ENCODE assay signal across 19 cellular contexts in the genomic region with DNA sequence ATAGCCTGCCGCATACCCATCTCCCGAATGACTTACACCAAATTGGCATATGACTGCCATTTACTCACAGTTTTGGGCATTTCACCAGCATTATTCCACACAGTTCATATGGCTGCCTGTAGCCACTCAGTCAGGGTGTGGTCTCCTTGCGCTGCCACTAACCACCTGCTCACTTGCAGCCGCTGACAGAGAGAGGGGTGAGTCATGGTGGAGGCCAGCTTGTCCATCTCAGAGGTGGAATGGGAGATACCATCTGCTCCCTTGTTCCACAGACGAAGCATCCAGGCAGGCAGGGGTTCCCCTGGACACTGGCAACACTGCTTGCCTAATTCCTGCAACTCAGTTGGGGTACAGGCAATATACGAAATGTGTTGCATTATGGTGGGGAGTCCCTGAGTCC. TPM values are rescaled to one million over a fixed set of nuclear protein-coding genes. Genes with fewer than 3 reads are reported as not detected.
DNase-seq lines count a peak whose midpoint lies in the region; ATAC-seq and TF ChIP-seq lines count a peak whose summit lies in the region.
"Had no signal": no experiment of that assay in that cellular context is flagged by ENCODE, and none has a peak within 500 bp of the region (broad histone marks: within the 10 kb centered on the region; RNA-seq: fewer than 3 reads in every experiment).

No MANE protein-coding gene starts in this region.

- no peak overlapping the region for H2AK5ac ChIP-seq in H9 (ENCODE audit: insufficient read length, low read length)

- no peak overlapping the region for H2BK12ac ChIP-seq in H9 (ENCODE audit: insufficient read length, low read depth, low read length)

- peak; percentile 19 for DNase-seq in Caki2 (ENCODE audit: low read depth)
- peak; percentile 57 for DNase-seq in HCEC 1CT
- DNase-seq in RKO (ENCODE audit: low spot score): peak; percentile 34
- DNase-seq in glutamatergic neuron: peak; percentile 34
- DNase-seq in activated T-cell treated with anti-CD3 and anti-CD28 coated beads, Interleukin-2, amount 50 U/mL, for 24 hours: no peak
- no peak for DNase-seq in H9
- DNase-seq in vagina (ENCODE audit: extremely low spot score in 2 of 2): no peak
- DNase-seq: DND-41; GOT3; heart left ventricle; NCI-H1092 treated with DMSO at 0.1 percent for 48 hours; NCI-H774; stimulated activated CD4-positive, alpha-beta T cell treated with anti-CD3 and anti-CD28 coated beads, Interleukin-4, amount 100 ng/mL, for 24 hours; uterus had no signal

- H3K79me2 ChIP-seq in H9 (ENCODE audit: insufficient read depth, low read length): no peaks in the 10 kb centered on the region

- H3K4me2 ChIP-seq in H9 (ENCODE audit: insufficient read depth, insufficient read length, low read length): no peak overlapping the region

- no peak overlapping the region for H4K5ac ChIP-seq in H9 (ENCODE audit: insufficient read length, low read depth, low read length)

- in situ Hi-C loops in Caki2 (cut with HindIII; ENCODE audit: low pct_unique_long_range_greater_than_20kb, low sequenced_read_pairs): no loop called here

- no peak overlapping the region for H3K4me3 Mint-ChIP-seq in glutamatergic neuron (ENCODE audit: unreplicated experiment)
- H3K4me3 Mint-ChIP-seq in activated T-cell treated with anti-CD3 and anti-CD28 coated beads, Interleukin-2, amount 50 U/mL, for 24 hours: no peak overlapping the region
- no peak overlapping the region for H3K4me3 Mint-ChIP-seq in H9
- H3K4me3 Mint-ChIP-seq: activated naive CD4-positive, alpha-beta T cell treated with anti-CD3 and anti-CD28 coated beads, Interleukin-2, amount 50 U/mL, for 24 hours; natural killer cell treated with Interleukin-12 subunit alpha and Interleukin-12 subunit beta and Interleukin-15 and Interleukin-18, amount 100 ng/mL, for 72 hours; stimulated activated effector memory CD8-positive, alpha-beta T cell treated with anti-CD3 and anti-CD28 coated beads, Interleukin-12 subunit alpha, Interleukin-12 subunit beta, amount 100 ng/mL, for 72 hours had no signal

- H3K36me3 ChIP-seq in vagina: no peaks in the 10 kb centered on the region
- H3K36me3 ChIP-seq: heart left ventricle, SJSA1, uterus had no signal

- no peaks in the 10 kb centered on the region for H3K79me1 ChIP-seq in H9 (ENCODE audit: insufficient read depth, low read depth, low read length, poor library complexity, severe bottlenecking)

- H2BK15ac ChIP-seq in H9 (ENCODE audit: low read depth, low read length): no peak overlapping the region

- H3K9me3 Mint-ChIP-seq in glutamatergic neuron (ENCODE audit: unreplicated experiment) (no peaks in the 10 kb centered on the region), H9 (no peaks in the 10 kb centered on the region)
- H3K9me3 Mint-ChIP-seq in activated T-cell treated with anti-CD3 and anti-CD28 coated beads, Interleukin-2, amount 50 U/mL, for 24 hours: no peaks in the 10 kb centered on the region
- H3K9me3 Mint-ChIP-seq: activated naive CD4-positive, alpha-beta T cell treated with anti-CD3 and anti-CD28 coated beads, Interleukin-2, amount 50 U/mL, for 24 hours; natural killer cell treated with Interleukin-12 subunit alpha and Interleukin-12 subunit beta and Interleukin-15 and Interleukin-18, amount 100 ng/mL, for 72 hours; stimulated activated effector memory CD8-positive, alpha-beta T cell treated with anti-CD3 and anti-CD28 coated beads, Interleukin-12 subunit alpha, Interleukin-12 subunit beta, amount 100 ng/mL, for 72 hours had no signal

- H3K9me3 ChIP-seq in H9 (ENCODE audit: control insufficient read depth, low read depth, low read length) (no peaks in the 10 kb centered on the region), vagina (no peaks in the 10 kb centered on the region)
- H3K9me3 ChIP-seq: heart left ventricle, SJSA1, uterus had no signal

- no peak overlapping the region for H3K9ac ChIP-seq in H9 (ENCODE audit: extremely low read depth, insufficient read length, low read length)

- no peak for TF ChIP-seq CTCF in glutamatergic neuron (IDR thresholded peaks at IDR 0.05; ENCODE audit: partially characterized antibody, unreplicated experiment)
- TF ChIP-seq CTCF in H9 (conservative IDR thresholded peaks at IDR 0.05): no peak
- TF ChIP-seq CTCF in vagina (IDR thresholded peaks at IDR 0.05): no peak

- no peak overlapping the region for H3K56ac ChIP-seq in H9 (ENCODE audit: insufficient read length, low read depth, low read length)

- H3K27me3 ChIP-seq in H9 (ENCODE audit: insufficient read depth, low read length): no peaks in the 10 kb centered on the region
- no peaks in the 10 kb centered on the region for H3K27me3 ChIP-seq in vagina
- H3K27me3 ChIP-seq: heart left ventricle, SJSA1, uterus had no signal

- H4K8ac ChIP-seq in H9 (replicated peaks; ENCODE audit: insufficient read length, low read depth, low read length): no peak overlapping the region

- ATAC-seq in activated CD4-positive, CD25-positive, alpha-beta regulatory T cell treated with anti-CD3 and anti-CD28 coated beads, Interleukin-2, amount 50 U/mL, for 24 hours: no peak
- ATAC-seq: heart left ventricle; natural killer cell treated with Interleukin-12 subunit alpha and Interleukin-12 subunit beta and Interleukin-15 and Interleukin-18, amount 100 ng/mL, for 72 hours; stimulated activated effector memory CD8-positive, alpha-beta T cell treated with anti-CD3 and anti-CD28 coated beads, Interleukin-12 subunit alpha, Interleukin-12 subunit beta, amount 100 ng/mL, for 72 hours had no signal

- TF ChIP-seq POLR2A in vagina (IDR thresholded peaks at IDR 0.05): no peak

- H3K27ac ChIP-seq in H9 (ENCODE audit: insufficient read length, low read depth, low read length) (no peak overlapping the region), vagina (no peak overlapping the region)
- H3K27ac ChIP-seq: heart left ventricle, SJSA1, uterus had no signal

- no peaks in the 10 kb centered on the region for H3K23me2 ChIP-seq in H9 (ENCODE audit: insufficient read length, low read depth, low read length, poor library complexity, severe bottlenecking)

- H2AFZ ChIP-seq in H9 (ENCODE audit: low read length): no peak overlapping the region

- no peak overlapping the region for H3K4ac ChIP-seq in H9 (ENCODE audit: low read depth, low read length)

- no peak overlapping the region for H2BK20ac ChIP-seq in H9 (ENCODE audit: low read depth, low read length, poor library complexity, severe bottlenecking)

- WGBS in H9 (ENCODE audit: extremely low coverage, insufficient read length, low lambda C conversion rate): no CpG with 5 or more reads among the region's 6 CpGs

- no peak overlapping the region for H3K23ac ChIP-seq in H9 (ENCODE audit: insufficient read length, low read depth, low read length)

- H2BK120ac ChIP-seq in H9 (ENCODE audit: low read depth, low read length, poor library complexity, severe bottlenecking): no peak overlapping the region

- H4K91ac ChIP-seq in H9 (ENCODE audit: insufficient read length, low read depth, low read length): no peak overlapping the region

- no peak overlapping the region for H2BK5ac ChIP-seq in H9 (ENCODE audit: insufficient read length, low read length)

- H3T11ph ChIP-seq in H9 (ENCODE audit: low read length): no peak overlapping the region

- H3K14ac ChIP-seq in H9 (ENCODE audit: insufficient read depth, low read length): no peak overlapping the region

- H3K4me3 ChIP-seq in vagina: no peak overlapping the region
- H3K4me3 ChIP-seq: heart left ventricle, SJSA1, uterus had no signal

- H4K20me1 ChIP-seq in H9 (ENCODE audit: control insufficient read depth, insufficient read depth, insufficient read length): no peaks in the 10 kb centered on the region

- H3K27me3 Mint-ChIP-seq in glutamatergic neuron (ENCODE audit: unreplicated experiment) (peaks cover 5% of the 10 kb centered on the region), H9 (ENCODE audit: low read depth) (no peaks in the 10 kb centered on the region)
- H3K27me3 Mint-ChIP-seq in activated T-cell treated with anti-CD3 and anti-CD28 coated beads, Interleukin-2, amount 50 U/mL, for 24 hours: no peaks in the 10 kb centered on the region
- H3K27me3 Mint-ChIP-seq: activated naive CD4-positive, alpha-beta T cell treated with anti-CD3 and anti-CD28 coated beads, Interleukin-2, amount 50 U/mL, for 24 hours; natural killer cell treated with Interleukin-12 subunit alpha and Interleukin-12 subunit beta and Interleukin-15 and Interleukin-18, amount 100 ng/mL, for 72 hours had no signal

- H3K4me1 ChIP-seq in H9 (ENCODE audit: insufficient read depth, low read length) (peaks cover 4% of the 10 kb centered on the region; the same call in 1 of the 2 replicates), vagina (no peaks in the 10 kb centered on the region)
- H3K4me1 ChIP-seq: SJSA1, uterus had no signal

- H3K4me1 Mint-ChIP-seq in glutamatergic neuron (ENCODE audit: low read depth, unreplicated experiment): peaks cover 6% of the 10 kb centered on the region
- peaks cover 5% of the 10 kb centered on the region for H3K4me1 Mint-ChIP-seq in activated T-cell treated with anti-CD3 and anti-CD28 coated beads, Interleukin-2, amount 50 U/mL, for 24 hours (ENCODE audit: low read depth)
- peaks cover 15 to 20% of the 10 kb centered on the region in 2 experiments for H3K4me1 Mint-ChIP-seq in H9

- H3K36me3 Mint-ChIP-seq in glutamatergic neuron (ENCODE audit: unreplicated experiment): no peaks in the 10 kb centered on the region
- no peaks in the 10 kb centered on the region for H3K36me3 Mint-ChIP-seq in activated T-cell treated with anti-CD3 and anti-CD28 coated beads, Interleukin-2, amount 50 U/mL, for 24 hours (ENCODE audit: low read depth)
- no peaks in the 10 kb centered on the region for H3K36me3 Mint-ChIP-seq in H9 (ENCODE audit: insufficient read depth in 1 of 3, low read depth in 3 of 3)
- H3K36me3 Mint-ChIP-seq: activated naive CD4-positive, alpha-beta T cell treated with anti-CD3 and anti-CD28 coated beads, Interleukin-2, amount 50 U/mL, for 24 hours; natural killer cell treated with Interleukin-12 subunit alpha and Interleukin-12 subunit beta and Interleukin-15 and Interleukin-18, amount 100 ng/mL, for 72 hours; stimulated activated effector memory CD8-positive, alpha-beta T cell treated with anti-CD3 and anti-CD28 coated beads, Interleukin-12 subunit alpha, Interleukin-12 subunit beta, amount 100 ng/mL, for 72 hours had no signal

- intact Hi-C loops in vagina (cut with DNase I): no loop called here

- H3K18ac ChIP-seq in H9 (ENCODE audit: insufficient read length, low read depth, low read length): no peak overlapping the region

- H3K27ac Mint-ChIP-seq in glutamatergic neuron (ENCODE audit: unreplicated experiment) (no peak overlapping the region), H9 (no peak overlapping the region)
- H3K27ac Mint-ChIP-seq in activated T-cell treated with anti-CD3 and anti-CD28 coated beads, Interleukin-2, amount 50 U/mL, for 24 hours: no peak overlapping the region
- H3K27ac Mint-ChIP-seq: activated naive CD4-positive, alpha-beta T cell treated with anti-CD3 and anti-CD28 coated beads, Interleukin-2, amount 50 U/mL, for 24 hours; natural killer cell treated with Interleukin-12 subunit alpha and Interleukin-12 subunit beta and Interleukin-15 and Interleukin-18, amount 100 ng/mL, for 72 hours; stimulated activated effector memory CD8-positive, alpha-beta T cell treated with anti-CD3 and anti-CD28 coated beads, Interleukin-12 subunit alpha, Interleukin-12 subunit beta, amount 100 ng/mL, for 72 hours had no signal

RNA-seq across cellular contexts. Expression of gene CCRL2, which starts 15.6 kb away (rescaled TPM):
- total RNA-seq in Caki2 (2014; rRNA removed; shearing (Covaris generic); ENCODE audit: low replicate concordance): not detected in 2 replicates
- not detected for total RNA-seq in glutamatergic neuron (ENCODE audit: unreplicated experiment)
- not detected in 2 replicates for total RNA-seq in H9 (2021)
- total RNA-seq in vagina: not detected

RNA-seq across cellular contexts. Expression of gene LTF, which starts 42.1 kb away (rescaled TPM):
- total RNA-seq in Caki2 (2014; rRNA removed; shearing (Covaris generic); ENCODE audit: low replicate concordance): not detected in 2 replicates
- not detected for total RNA-seq in glutamatergic neuron (ENCODE audit: unreplicated experiment)
- not detected in 2 replicates for total RNA-seq in H9 (2021)
- not detected for total RNA-seq in vagina

RNA-seq across cellular contexts. Expression of gene CCR5, which starts 51.9 kb away (rescaled TPM):
- total RNA-seq in Caki2 (2014; rRNA removed; shearing (Covaris generic); ENCODE audit: low replicate concordance): not detected in 2 replicates
- total RNA-seq in glutamatergic neuron (ENCODE audit: unreplicated experiment) (not detected), H9 (2021) (not detected in 2 replicates), vagina (3.9 TPM)
- total RNA-seq: SJSA1 had no signal

Comparison
In these comparisons a context has a peak if more than half of its experiments do, and no peak if none do; other contexts are left out.
1. DNase-seq: peak in Caki2 (single experiment), HCEC 1CT (single experiment), RKO (single experiment) and glutamatergic neuron (single experiment); none in activated T-cell treated with anti-CD3 and anti-CD28 coated beads, Interleukin-2, amount 50 U/mL, for 24 hours (single experiment), H9 (single experiment) and vagina (0 of 2).